14 cellular contexts compared by ENCODE assay signal in genomic region chr1:155183775-155184221, GRCh38. TPM values are rescaled to one million over a fixed set of nuclear protein-coding genes. Genes with fewer than 3 reads are reported as not detected.
DNase-seq lines count a peak whose midpoint lies in the region; ATAC-seq and TF ChIP-seq lines count a peak whose summit lies in the region.
"Had no signal": no experiment of that assay in that cellular context is flagged by ENCODE, and none has a peak within 500 bp of the region (broad histone marks: within the 10 kb centered on the region; RNA-seq: fewer than 3 reads in every experiment).

No MANE protein-coding gene starts in this region.

- H3K4me1 Mint-ChIP-seq in CD14-positive monocyte (peaks cover 22% of the 10 kb centered on the region), endothelial cell (ENCODE audit: unreplicated experiment) (no peaks in the 10 kb centered on the region)
- peaks cover 2 to 4% of the 10 kb centered on the region in 2 donors for H3K4me1 Mint-ChIP-seq in effector memory CD8-positive, alpha-beta T cell (ENCODE audit: low read depth in 2 of 2)
- peaks cover 4% of the 10 kb centered on the region for H3K4me1 Mint-ChIP-seq in activated T-cell treated with anti-CD3 and anti-CD28 coated beads, Interleukin-2, amount 50 U/mL, for 24 hours (ENCODE audit: low read depth)

- no peaks in the 10 kb centered on the region for H3K9me3 ChIP-seq in osteoblast (ENCODE audit: low read depth, low read length)
- H3K9me3 ChIP-seq: Peyer's patch had no signal

- H3K4me3 Mint-ChIP-seq in CD14-positive monocyte (no peak overlapping the region), endothelial cell (ENCODE audit: unreplicated experiment) (peak overlapping the region; percentile 19)
- no peak overlapping the region for H3K4me3 Mint-ChIP-seq in effector memory CD8-positive, alpha-beta T cell
- H3K4me3 Mint-ChIP-seq in activated T-cell treated with anti-CD3 and anti-CD28 coated beads, Interleukin-2, amount 50 U/mL, for 24 hours: no peak overlapping the region

- H3K4me3 ChIP-seq in osteoblast (ENCODE audit: insufficient read depth, low read length): no peak overlapping the region
- H3K4me3 ChIP-seq: Peyer's patch had no signal

- H3K4me1 ChIP-seq in osteoblast (ENCODE audit: insufficient read depth, low read length): no peaks in the 10 kb centered on the region

- peak; percentile 14 for DNase-seq in 8988T
- peak; percentile 39 for DNase-seq in CD14-positive monocyte (ENCODE audit: low spot score)
- DNase-seq in endothelial cell (ENCODE audit: low spot score): no peak
- peak; percentile 83 for DNase-seq in osteoblast (ENCODE audit: insufficient read length, low spot score, missing footprints)
- no peak for DNase-seq in effector memory CD8-positive, alpha-beta T cell
- no peak for DNase-seq in activated T-cell treated with anti-CD3 and anti-CD28 coated beads, Interleukin-2, amount 50 U/mL, for 24 hours
- DNase-seq: ACHN, GF-D8, GOT3, NCI-H1930, NCI-H2171 treated with DMSO at 0.1 percent for 48 hours, Peyer's patch, SIG-M5 had no signal

- intact Hi-C loops in CD14-positive monocyte (cut with micrococcal nuclease): no loop called here

- H3K27ac Mint-ChIP-seq in CD14-positive monocyte (no peak overlapping the region), endothelial cell (ENCODE audit: unreplicated experiment) (no peak overlapping the region)
- H3K27ac Mint-ChIP-seq in effector memory CD8-positive, alpha-beta T cell: no peak overlapping the region
- no peak overlapping the region for H3K27ac Mint-ChIP-seq in activated T-cell treated with anti-CD3 and anti-CD28 coated beads, Interleukin-2, amount 50 U/mL, for 24 hours

- TF ChIP-seq CTCF in CD14-positive monocyte (IDR thresholded peaks at IDR 0.05) (no peak), endothelial cell (IDR thresholded peaks at IDR 0.05; ENCODE audit: unreplicated experiment) (no peak), osteoblast (IDR thresholded peaks at IDR 0.05; ENCODE audit: extremely low read depth, low read depth, low read length) (no peak)

- no peak for ATAC-seq in HG03442 (IDR thresholded peaks at IDR 0.05; ENCODE audit: unreplicated experiment)
- no peak for ATAC-seq in effector memory CD8-positive, alpha-beta T cell (replicated peaks)

- H3K9me3 Mint-ChIP-seq in CD14-positive monocyte (no peaks in the 10 kb centered on the region), endothelial cell (ENCODE audit: unreplicated experiment) (no peaks in the 10 kb centered on the region)
- H3K9me3 Mint-ChIP-seq in effector memory CD8-positive, alpha-beta T cell: no peaks in the 10 kb centered on the region
- no peaks in the 10 kb centered on the region for H3K9me3 Mint-ChIP-seq in activated T-cell treated with anti-CD3 and anti-CD28 coated beads, Interleukin-2, amount 50 U/mL, for 24 hours

- no peaks in the 10 kb centered on the region for H3K27me3 ChIP-seq in osteoblast (ENCODE audit: insufficient read depth, low read length)
- H3K27me3 ChIP-seq: Peyer's patch had no signal

- peaks cover 0 to 3% of the 10 kb centered on the region in 2 donors for H3K36me3 Mint-ChIP-seq in CD14-positive monocyte
- peaks cover 19% of the 10 kb centered on the region for H3K36me3 Mint-ChIP-seq in endothelial cell (ENCODE audit: low read depth, unreplicated experiment)
- peaks cover 22% of the 10 kb centered on the region for H3K36me3 Mint-ChIP-seq in effector memory CD8-positive, alpha-beta T cell (ENCODE audit: insufficient read depth)
- peaks cover 32% of the 10 kb centered on the region for H3K36me3 Mint-ChIP-seq in activated T-cell treated with anti-CD3 and anti-CD28 coated beads, Interleukin-2, amount 50 U/mL, for 24 hours (ENCODE audit: low read depth)

- H4K20me1 ChIP-seq in osteoblast (ENCODE audit: insufficient read depth, low read length): no peaks in the 10 kb centered on the region

- no peaks in the 10 kb centered on the region for H3K36me3 ChIP-seq in osteoblast (ENCODE audit: insufficient read depth, low read length)
- H3K36me3 ChIP-seq: Peyer's patch had no signal

- H3K79me2 ChIP-seq in osteoblast (ENCODE audit: insufficient read depth, low read length): no peaks in the 10 kb centered on the region

- H3K27me3 Mint-ChIP-seq in CD14-positive monocyte (ENCODE audit: low read depth in 3 of 3) (peaks cover 4 to 17% (median 9%) of the 10 kb centered on the region in 3 donors), endothelial cell (ENCODE audit: unreplicated experiment) (peaks cover 11% of the 10 kb centered on the region)
- H3K27me3 Mint-ChIP-seq in effector memory CD8-positive, alpha-beta T cell: no peaks in the 10 kb centered on the region
- H3K27me3 Mint-ChIP-seq in activated T-cell treated with anti-CD3 and anti-CD28 coated beads, Interleukin-2, amount 50 U/mL, for 24 hours: no peaks in the 10 kb centered on the region

- H3K27ac ChIP-seq in osteoblast (ENCODE audit: low read depth, low read length): no peak overlapping the region

- H3K4me2 ChIP-seq in osteoblast (ENCODE audit: insufficient read depth, low read length): no peak overlapping the region

- H2AFZ ChIP-seq in osteoblast (ENCODE audit: low read length): no peak overlapping the region

RNA-seq across cellular contexts. Expression of gene TRIM46, which starts 10.1 kb away (rescaled TPM):
- not detected for polyA plus RNA-seq in CD14-positive monocyte
- total RNA-seq in endothelial cell (ENCODE audit: unreplicated experiment) (8.5 TPM), osteoblast (3.2 and 3.3 TPM in 2 replicates)
- total RNA-seq: Peyer's patch had no signal

RNA-seq across cellular contexts. Expression of gene KRTCAP2, which starts 10.7 kb away (rescaled TPM):
- 100 to 1,000 TPM; 247 to 256 TPM for polyA plus RNA-seq in CD14-positive monocyte
- 173 TPM for total RNA-seq in endothelial cell (ENCODE audit: unreplicated experiment)
- 112 and 117 TPM in 2 replicates for total RNA-seq in osteoblast

RNA-seq across cellular contexts. Expression of gene THBS3, which starts 23.9 kb away (rescaled TPM):
- 1 to 10 TPM; 3.2 to 5.3 TPM for polyA plus RNA-seq in CD14-positive monocyte
- total RNA-seq in endothelial cell (ENCODE audit: unreplicated experiment) (35.5 TPM), osteoblast (61.9 and 66.6 TPM in 2 replicates)

RNA-seq across cellular contexts. Expression of gene MTX1, which starts 24.7 kb away (rescaled TPM):
- polyA plus RNA-seq in CD14-positive monocyte: 100 to 1,000 TPM in 1 of 2 donors, 10 to 100 TPM in 1; 86.0 to 101 TPM
- 38.8 TPM for total RNA-seq in endothelial cell (ENCODE audit: unreplicated experiment)
- 37.4 and 42.7 TPM in 2 replicates for total RNA-seq in osteoblast

RNA-seq across cellular contexts. Expression of gene DPM3, which starts 43.5 kb away (rescaled TPM):
- 100 to 1,000 TPM in 1 of 2 donors, 10 to 100 TPM in 1; 99.9 to 141 TPM for polyA plus RNA-seq in CD14-positive monocyte
- 39.2 TPM for total RNA-seq in endothelial cell (ENCODE audit: unreplicated experiment)
- total RNA-seq in osteoblast: 15.9 and 34.4 TPM in 2 replicates

Comparison
In these comparisons a context has a peak if more than half of its experiments do, and no peak if none do; other contexts are left out.
1. DNase-seq: peak in 8988T (single experiment), CD14-positive monocyte (single experiment) and osteoblast (single experiment); none in endothelial cell (single experiment), effector memory CD8-positive, alpha-beta T cell (0 of 3) and activated T-cell treated with anti-CD3 and anti-CD28 coated beads, Interleukin-2, amount 50 U/mL, for 24 hours (single experiment).